Comparison of ENCODE assay signal across 8 cellular contexts in genomic region chr12:113208041-113208934, GRCh38. TPM values are rescaled to one million over a fixed set of nuclear protein-coding genes. Genes with fewer than 3 reads are reported as not detected.
DNase-seq lines count a peak whose midpoint lies in the region; ATAC-seq and TF ChIP-seq lines count a peak whose summit lies in the region.

No MANE protein-coding gene starts in this region.

- H3K27ac Mint-ChIP-seq in activated CD4-positive, alpha-beta T cell treated with anti-CD3 and anti-CD28 coated beads, Interleukin-2, amount 10 ng/mL, durations not matched to agents 7 days and 5 days: peak overlapping the region; percentile 88

- CTCF ChIA-PET in activated CD4-positive, alpha-beta T cell treated with anti-CD3 and anti-CD28 coated beads, Interleukin-2, amount 10 ng/mL, durations not matched to agents 7 days and 5 days (lab: Charles Lee): interaction anchor here (0.9 to 5.6 kb wide), 8 partner anchors 11 to 127 kb away, joined by 3 to 20 read pairs (median 4); partner anchors contain the start of genes SLC8B1 and TPCN1

- H3K4me3 Mint-ChIP-seq in activated CD4-positive, alpha-beta T cell treated with anti-CD3 and anti-CD28 coated beads, Interleukin-2, amount 10 ng/mL, durations not matched to agents 7 days and 5 days: peak overlapping the region; percentile 47

- ATAC-seq in GM21390 (IDR thresholded peaks at IDR 0.05; ENCODE audit: unreplicated experiment): peak; percentile 81
- peak; percentile 78 for ATAC-seq in HG03571 (IDR thresholded peaks at IDR 0.05; ENCODE audit: unreplicated experiment)

- H3K36me3 Mint-ChIP-seq in activated CD4-positive, alpha-beta T cell treated with anti-CD3 and anti-CD28 coated beads, Interleukin-2, amount 10 ng/mL, durations not matched to agents 7 days and 5 days (ENCODE audit: low read depth): no peaks in the 10 kb centered on the region

- POLR2A ChIA-PET in activated CD4-positive, alpha-beta T cell treated with anti-CD3 and anti-CD28 coated beads, Interleukin-2, amount 10 ng/mL, durations not matched to agents 7 days and 5 days (lab: Charles Lee): interaction anchor here (0.9 kb wide), 1 partner anchor 24 kb away, joined by 3 read pairs; no protein-coding TSS in a partner anchor

- DNase-seq in EH (ENCODE audit: low read depth) (peak; percentile 74), fibroblast of pulmonary artery (ENCODE audit: low read depth) (peak; percentile 38), DMS 273 (lab: John Stamatoyannopoulos, UW; ENCODE audit: unreplicated experiment) (no peak), superior temporal gyrus (ENCODE audit: extremely low spot score) (no peak)
- peak; percentile 82 for DNase-seq in activated CD4-positive, alpha-beta T cell treated with anti-CD3 and anti-CD28 coated beads, Interleukin-2, amount 10 ng/mL, durations not matched to agents 7 days and 5 days
- DNase-seq in stimulated activated CD8-positive, alpha-beta memory T cell treated with anti-CD3 and anti-CD28 coated beads, Interleukin-2, amount 100 ng/mL, for 48 hours (ENCODE audit: low read depth in 2 of 2): peak; percentile 34 to 49

- no peaks in the 10 kb centered on the region for H3K27me3 Mint-ChIP-seq in activated CD4-positive, alpha-beta T cell treated with anti-CD3 and anti-CD28 coated beads, Interleukin-2, amount 10 ng/mL, durations not matched to agents 7 days and 5 days

- TF ChIP-seq CTCF in fibroblast of pulmonary artery (IDR thresholded peaks at IDR 0.05; ENCODE audit: low read length, missing control alignments): no peak

- no peak overlapping the region for H3K4me3 ChIP-seq in fibroblast of pulmonary artery (replicated peaks; ENCODE audit: low read depth, low read length)

- H3K9me3 Mint-ChIP-seq in activated CD4-positive, alpha-beta T cell treated with anti-CD3 and anti-CD28 coated beads, Interleukin-2, amount 10 ng/mL, durations not matched to agents 7 days and 5 days: peaks cover 5% of the 10 kb centered on the region

- peaks cover 57% of the 10 kb centered on the region for H3K4me1 Mint-ChIP-seq in activated CD4-positive, alpha-beta T cell treated with anti-CD3 and anti-CD28 coated beads, Interleukin-2, amount 10 ng/mL, durations not matched to agents 7 days and 5 days

RNA-seq across cellular contexts. Expression of gene TPCN1, which starts 13.0 kb away (rescaled TPM):
- 10 to 100 TPM; 18.6 to 20.9 TPM for total RNA-seq in activated CD4-positive, alpha-beta T cell treated with anti-CD3 and anti-CD28 coated beads, Interleukin-2, amount 10 ng/mL, durations not matched to agents 7 days and 5 days

RNA-seq across cellular contexts. Expression of gene RITA1, which starts 22.8 kb away (rescaled TPM):
- 10 to 100 TPM; 17.0 to 18.0 TPM for total RNA-seq in activated CD4-positive, alpha-beta T cell treated with anti-CD3 and anti-CD28 coated beads, Interleukin-2, amount 10 ng/mL, durations not matched to agents 7 days and 5 days

RNA-seq across cellular contexts. Expression of gene DDX54, which starts 23.0 kb away (rescaled TPM):
- 10 to 100 TPM; 65.6 to 72.0 TPM for total RNA-seq in activated CD4-positive, alpha-beta T cell treated with anti-CD3 and anti-CD28 coated beads, Interleukin-2, amount 10 ng/mL, durations not matched to agents 7 days and 5 days

RNA-seq across cellular contexts. Expression of gene CFAP73, which starts 58.8 kb away (rescaled TPM):
- under 1 TPM; 0.37 to 0.42 TPM for total RNA-seq in activated CD4-positive, alpha-beta T cell treated with anti-CD3 and anti-CD28 coated beads, Interleukin-2, amount 10 ng/mL, durations not matched to agents 7 days and 5 days

Comparison
In these comparisons a context has a peak if more than half of its experiments do, and no peak if none do; other contexts are left out.
1. DNase-seq: peak in EH (single experiment), activated CD4-positive, alpha-beta T cell treated with anti-CD3 and anti-CD28 coated beads, Interleukin-2, amount 10 ng/mL, durations not matched to agents 7 days and 5 days (single experiment), fibroblast of pulmonary artery (single experiment) and stimulated activated CD8-positive, alpha-beta memory T cell treated with anti-CD3 and anti-CD28 coated beads, Interleukin-2, amount 100 ng/mL, for 48 hours (2 of 2); none in DMS 273 (single experiment) and superior temporal gyrus (single experiment).